In the genomic region with DNA sequence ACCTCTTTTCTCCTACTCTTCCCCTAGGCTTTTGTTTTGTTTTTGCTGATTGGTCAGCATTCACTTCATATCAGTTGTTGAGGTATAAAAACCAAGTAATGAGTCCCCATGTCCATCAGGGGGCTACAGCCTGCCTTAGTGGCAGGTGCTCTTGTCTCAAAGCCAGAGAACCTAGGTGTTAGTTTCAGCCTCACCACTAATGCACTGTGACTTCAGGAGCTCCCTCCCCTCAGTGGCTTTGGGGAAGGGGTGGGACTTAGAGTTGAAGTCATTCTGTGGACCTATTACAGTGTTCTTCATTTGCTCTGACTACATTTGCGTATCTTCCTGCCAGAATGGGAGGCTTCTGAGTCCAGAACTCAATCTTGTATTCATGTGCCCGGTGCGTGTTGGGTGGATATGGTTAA, we compare ENCODE assay signal across 8 cellular contexts. TPM values are rescaled to one million over a fixed set of nuclear protein-coding genes. Genes with fewer than 3 reads are reported as not detected.
DNase-seq lines count a peak whose midpoint lies in the region; ATAC-seq, FAIRE-seq and TF ChIP-seq lines count a peak whose summit lies in the region.

No MANE protein-coding gene starts in this region.

- H3K9me3 ChIP-seq in sigmoid colon, result no peaks in the 10 kb centered on the region

- POLR2A ChIA-PET in activated CD8-positive, alpha-beta T cell treated with anti-CD3 and anti-CD28 coated beads for 36 hours (lab: Charles Lee), result interaction anchor here (0.7 kb wide), 1 partner anchor 36 kb away, joined by 6 read pairs; no protein-coding TSS in a partner anchor

- H3K4me3 ChIP-seq in GM12865 (ENCODE audit: low read depth, low read length) (no peak overlapping the region), sigmoid colon (no peak overlapping the region)

- no peak overlapping the region for H3K4me3 Mint-ChIP-seq in activated CD8-positive, alpha-beta T cell treated with anti-CD3 and anti-CD28 coated beads for 36 hours

- TF ChIP-seq POLR2A in sigmoid colon (IDR thresholded peaks at IDR 0.05), result no peak

- ATAC-seq in GM19395 (IDR thresholded peaks at IDR 0.05; ENCODE audit: unreplicated experiment), result peak; percentile 100
- peak; percentile 99 for ATAC-seq in HG03196 (IDR thresholded peaks at IDR 0.05; ENCODE audit: unreplicated experiment)
- ATAC-seq in activated CD8-positive, alpha-beta T cell treated with anti-CD3 and anti-CD28 coated beads for 36 hours, result peak; percentile 100

- H3K9me3 Mint-ChIP-seq in activated CD8-positive, alpha-beta T cell treated with anti-CD3 and anti-CD28 coated beads for 36 hours, result peaks cover 2% of the 10 kb centered on the region

- H3K27me3 Mint-ChIP-seq in activated CD8-positive, alpha-beta T cell treated with anti-CD3 and anti-CD28 coated beads for 36 hours, result no peaks in the 10 kb centered on the region

- CTCF ChIA-PET in activated CD8-positive, alpha-beta T cell treated with anti-CD3 and anti-CD28 coated beads for 36 hours (lab: Charles Lee), result interaction anchor here (0.7 to 1.3 kb wide), 4 partner anchors 18 to 63 kb away, joined by 3 to 5 read pairs (median 4); no protein-coding TSS in a partner anchor

- H3K36me3 ChIP-seq in sigmoid colon, result no peaks in the 10 kb centered on the region

- peaks cover 51% of the 10 kb centered on the region for H3K4me1 Mint-ChIP-seq in activated CD8-positive, alpha-beta T cell treated with anti-CD3 and anti-CD28 coated beads for 36 hours (ENCODE audit: low read depth)

- FAIRE-seq in RCC 7860 (lab: Jason Lieb, UNC), result no peak

- peak overlapping the region; percentile 58 for H3K27ac Mint-ChIP-seq in activated CD8-positive, alpha-beta T cell treated with anti-CD3 and anti-CD28 coated beads for 36 hours

- peaks cover 0 to 38% (median 23%) of the 10 kb centered on the region in 4 donors for H3K4me1 ChIP-seq in sigmoid colon

- TF ChIP-seq CTCF in GM12865 (IDR thresholded peaks at IDR 0.05; ENCODE audit: insufficient read depth, low read depth, low read length, missing control alignments), result peak; percentile 43
- peak; percentile 42 for TF ChIP-seq CTCF in activated CD8-positive, alpha-beta T cell treated with anti-CD3 and anti-CD28 coated beads for 36 hours (IDR thresholded peaks at IDR 0.05)
- TF ChIP-seq CTCF in sigmoid colon (IDR thresholded peaks at IDR 0.05), result no peak

- DNase-seq in GM12865 (ENCODE audit: low read depth) (peak; percentile 94), AG20443 (ENCODE audit: low spot score) (no peak), RCC 7860 (ENCODE audit: low spot score) (no peak), sigmoid colon (no peak)
- DNase-seq in activated CD8-positive, alpha-beta T cell treated with anti-CD3 and anti-CD28 coated beads for 36 hours, result peak; percentile 81
- peak; percentile 8 to 10 for DNase-seq in stimulated activated CD8-positive, alpha-beta memory T cell treated with anti-CD3 and anti-CD28 coated beads, Interleukin-2, amount 100 ng/mL, for 48 hours (ENCODE audit: low read depth in 2 of 2)

- no peak overlapping the region for H3K27ac ChIP-seq in sigmoid colon

- WGBS in sigmoid colon, 2 donors, result 76 to 93% methylated on average over 3 of the region's 3 CpGs

- H3K27me3 ChIP-seq in sigmoid colon, result no peaks in the 10 kb centered on the region

- no peak for TF ChIP-seq EP300 in sigmoid colon (IDR thresholded peaks at IDR 0.05)

- intact Hi-C loops in activated CD8-positive, alpha-beta T cell treated with anti-CD3 and anti-CD28 coated beads for 36 hours (cut with micrococcal nuclease), result no loop called here
- intact Hi-C loops in sigmoid colon (cut with DNase I), result no loop called here

- peaks cover 13% of the 10 kb centered on the region for H3K36me3 Mint-ChIP-seq in activated CD8-positive, alpha-beta T cell treated with anti-CD3 and anti-CD28 coated beads for 36 hours (ENCODE audit: low read depth)

RNA-seq across cellular contexts. Expression of gene NR2C2, which starts 41.6 kb away (rescaled TPM):
- 10 to 100 TPM; 47.1 to 47.4 TPM for total RNA-seq in activated CD8-positive, alpha-beta T cell treated with anti-CD3 and anti-CD28 coated beads for 36 hours
- 10 to 100 TPM; 34.2 to 68.4 (median 35.4) TPM for total RNA-seq in sigmoid colon
- polyA plus RNA-seq in sigmoid colon, result 10 to 100 TPM in 1 of 3 donors, 1 to 10 TPM in 2; 3.6 to 14.1 (median 6.0) TPM

Comparison
In these comparisons a context has a peak if more than half of its experiments do, and no peak if none do; other contexts are left out.
1. DNase-seq: peak in GM12865 (single experiment), activated CD8-positive, alpha-beta T cell treated with anti-CD3 and anti-CD28 coated beads for 36 hours (single experiment) and stimulated activated CD8-positive, alpha-beta memory T cell treated with anti-CD3 and anti-CD28 coated beads, Interleukin-2, amount 100 ng/mL, for 48 hours (2 of 2); none in AG20443 (single experiment), RCC 7860 (single experiment) and sigmoid colon (single experiment).
2. CTCF ChIP-seq: peak in GM12865 (single experiment) and activated CD8-positive, alpha-beta T cell treated with anti-CD3 and anti-CD28 coated beads for 36 hours (single experiment); none in sigmoid colon (0 of 4).
3. Peak in every context shown above with its lines, with median percentiles within 50 percentile points of each other: ATAC-seq.